19 cellular contexts compared by ENCODE assay signal in the genomic region with DNA sequence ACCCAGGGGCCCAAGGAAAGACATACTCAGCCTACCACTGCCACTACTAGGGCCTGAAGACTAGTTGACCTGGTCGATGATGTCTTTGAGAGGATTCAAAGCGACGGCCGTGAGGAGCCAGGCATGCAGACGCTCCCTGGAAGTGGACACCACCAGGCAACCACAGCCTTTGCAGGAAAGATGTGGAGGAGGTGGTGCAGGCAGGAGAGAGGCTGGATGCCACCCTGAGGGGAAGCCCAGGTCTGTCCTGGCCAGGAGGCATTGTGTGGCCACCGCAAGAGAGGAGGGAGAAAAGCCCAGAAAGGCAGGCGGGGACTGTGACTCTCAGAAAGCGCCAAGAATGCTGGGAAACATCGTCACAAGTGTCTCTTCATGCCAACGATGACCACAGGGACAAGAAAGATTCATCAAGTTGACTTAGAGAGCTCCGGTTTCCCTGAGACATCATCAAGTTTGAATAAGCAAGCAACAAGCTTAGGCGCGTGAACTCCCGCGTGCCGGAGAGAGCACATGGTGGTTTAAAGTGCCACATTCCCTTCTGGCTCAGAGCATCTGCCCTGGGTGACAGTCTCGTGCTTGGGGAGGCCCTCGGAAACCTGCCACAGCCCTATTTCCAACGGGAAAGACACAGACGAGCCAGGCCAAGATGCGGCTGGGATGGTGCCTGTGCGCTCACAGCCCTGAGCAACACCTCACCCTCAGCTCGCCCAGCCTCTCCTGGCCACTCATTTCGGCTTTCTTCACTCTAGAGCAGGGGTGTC.
DNase-seq lines count a peak whose midpoint lies in the region; ATAC-seq and TF ChIP-seq lines count a peak whose summit lies in the region.
"Had no signal": no experiment of that assay in that cellular context is flagged by ENCODE, and none has a peak within 500 bp of the region (broad histone marks: within the 10 kb centered on the region; RNA-seq: fewer than 3 reads in every experiment).

No MANE protein-coding gene starts in this region.

- H3K23me2 ChIP-seq in H9 (ENCODE audit: insufficient read length, low read depth, low read length, poor library complexity, severe bottlenecking): no peaks in the 10 kb centered on the region

- intact Hi-C loops in lower lobe of right lung (cut with DNase I): no loop called here
- intact Hi-C loops in stomach (cut with DNase I; ENCODE audit: low total_unique reads): no loop called here

- no peak overlapping the region for H3K14ac ChIP-seq in H9 (ENCODE audit: insufficient read depth, low read length)

- H3K9ac ChIP-seq in H9 (ENCODE audit: extremely low read depth, insufficient read length, low read length): no peak overlapping the region

- TF ChIP-seq EP300 in stomach (IDR thresholded peaks at IDR 0.05): no peak

- H3K27ac Mint-ChIP-seq in H9: no peak overlapping the region; a peak in 1 of 7 replicates
- H3K27ac Mint-ChIP-seq: CD4-positive, alpha-beta memory T cell; GM23338; HFFc6 had no signal

- no peak overlapping the region for H3K23ac ChIP-seq in H9 (ENCODE audit: insufficient read length, low read depth, low read length)

- H3T11ph ChIP-seq in H9 (ENCODE audit: low read length): no peak overlapping the region

- no peaks in the 10 kb centered on the region for H3K36me3 ChIP-seq in lower lobe of right lung
- H3K36me3 ChIP-seq in stomach: no peaks in the 10 kb centered on the region
- H3K36me3 ChIP-seq: BE2C had no signal

- H4K8ac ChIP-seq in H9 (replicated peaks; ENCODE audit: insufficient read length, low read depth, low read length): no peak overlapping the region

- H3K9me3 Mint-ChIP-seq in H9: no peaks in the 10 kb centered on the region

- H3K27me3 Mint-ChIP-seq in H9 (ENCODE audit: low read depth): peaks cover 10% of the 10 kb centered on the region

- H3K4me1 ChIP-seq in lower lobe of right lung: no peaks in the 10 kb centered on the region
- H3K4me1 ChIP-seq in stomach: no peaks in the 10 kb centered on the region
- no peaks in the 10 kb centered on the region for H3K4me1 ChIP-seq in H9 (ENCODE audit: insufficient read depth, low read length)
- H3K4me1 ChIP-seq: A549, BE2C had no signal

- no peak for ATAC-seq in lower lobe of right lung
- ATAC-seq in GM21723 (IDR thresholded peaks at IDR 0.05; ENCODE audit: unreplicated experiment): no peak
- ATAC-seq in HG02678 (IDR thresholded peaks at IDR 0.05; ENCODE audit: unreplicated experiment): no peak
- ATAC-seq in GM18868 (IDR thresholded peaks at IDR 0.05; ENCODE audit: unreplicated experiment): no peak
- ATAC-seq: A549, GM23338 had no signal

- no peak overlapping the region for H2BK20ac ChIP-seq in H9 (ENCODE audit: low read depth, low read length, poor library complexity, severe bottlenecking)

- no peak overlapping the region for H4K5ac ChIP-seq in H9 (ENCODE audit: insufficient read length, low read depth, low read length)

- H2BK15ac ChIP-seq in H9 (ENCODE audit: low read depth, low read length): no peak overlapping the region

- H3K4me1 Mint-ChIP-seq in H9: no peaks in the 10 kb centered on the region
- H3K4me1 Mint-ChIP-seq: CD4-positive, alpha-beta memory T cell; GM23338 had no signal

- no peak overlapping the region for H3K4ac ChIP-seq in H9 (ENCODE audit: low read depth, low read length)

- no peaks in the 10 kb centered on the region for H4K20me1 ChIP-seq in H9 (ENCODE audit: control insufficient read depth, insufficient read depth, insufficient read length)

- DNase-seq in NAMALWA (ENCODE audit: low spot score) (peak; percentile 53), ecto neural progenitor cell (ENCODE audit: low spot score) (peak; percentile 35), lower lobe of right lung (peak; percentile 30), stomach (peak; percentile 16), H9 (no peak)
- DNase-seq: BE2C; CD4-positive, alpha-beta memory T cell; DMS153; DND-41; GDM1; HCEC 1CT; HFFc6 had no signal

- H2BK120ac ChIP-seq in H9 (ENCODE audit: low read depth, low read length, poor library complexity, severe bottlenecking): no peak overlapping the region

- H3K4me3 Mint-ChIP-seq in H9: no peak overlapping the region
- H3K4me3 Mint-ChIP-seq: CD4-positive, alpha-beta memory T cell; GM23338; HFFc6 had no signal

- no peaks in the 10 kb centered on the region for H3K79me2 ChIP-seq in H9 (ENCODE audit: insufficient read depth, low read length)

- WGBS in stomach, 5 donors: 87 to 90% (median 90%) methylated on average over 22 to 24 of the region's 24 CpGs
- no CpG with 5 or more reads among the region's 24 CpGs for WGBS in H9 (ENCODE audit: extremely low coverage, insufficient read length, low lambda C conversion rate)

- no peaks in the 10 kb centered on the region for H3K36me3 Mint-ChIP-seq in H9 (ENCODE audit: insufficient read depth in 1 of 3, low read depth in 3 of 3)
- H3K36me3 Mint-ChIP-seq: CD4-positive, alpha-beta memory T cell had no signal

- no peak overlapping the region for H3K56ac ChIP-seq in H9 (ENCODE audit: insufficient read length, low read depth, low read length)

- H4K91ac ChIP-seq in H9 (ENCODE audit: insufficient read length, low read depth, low read length): no peak overlapping the region

- TF ChIP-seq CTCF in lower lobe of right lung (IDR thresholded peaks at IDR 0.05) (no peak), stomach (IDR thresholded peaks at IDR 0.05) (no peak), H9 (conservative IDR thresholded peaks at IDR 0.05) (no peak)

- H3K79me1 ChIP-seq in H9 (ENCODE audit: insufficient read depth, low read depth, low read length, poor library complexity, severe bottlenecking): no peaks in the 10 kb centered on the region

- H3K27ac ChIP-seq in lower lobe of right lung (no peak overlapping the region), stomach (no peak overlapping the region), H9 (ENCODE audit: insufficient read length, low read depth, low read length) (no peak overlapping the region)
- H3K27ac ChIP-seq: A549, C4-2B, HL-60 had no signal

- no peak for TF ChIP-seq POLR2A in stomach (IDR thresholded peaks at IDR 0.05)

- H2AK5ac ChIP-seq in H9 (ENCODE audit: insufficient read length, low read length): no peak overlapping the region

- H2BK5ac ChIP-seq in H9 (ENCODE audit: insufficient read length, low read length): no peak overlapping the region

- no peak overlapping the region for H3K4me2 ChIP-seq in H9 (ENCODE audit: insufficient read depth, insufficient read length, low read length)
- H3K4me2 ChIP-seq: A549, GM23338 had no signal

- H3K27me3 ChIP-seq in lower lobe of right lung (ENCODE audit: low read depth) (no peaks in the 10 kb centered on the region), stomach (peaks cover 0 to 16% (median 0%) of the 10 kb centered on the region in 3 donors), H9 (ENCODE audit: insufficient read depth, low read length) (0 out of 2 replicates have a peak, but pooled peaks cover 2% of the 10 kb centered on the region)
- H3K27me3 ChIP-seq: BE2C had no signal

- no peak overlapping the region for H2AFZ ChIP-seq in H9 (ENCODE audit: low read length)
- H2AFZ ChIP-seq: GM23338 had no signal

- H3K18ac ChIP-seq in H9 (ENCODE audit: insufficient read length, low read depth, low read length): no peak overlapping the region

- H3K4me3 ChIP-seq in lower lobe of right lung (no peak overlapping the region), stomach (no peak overlapping the region)
- H3K4me3 ChIP-seq: A549, GM23338 had no signal

- H2BK12ac ChIP-seq in H9 (ENCODE audit: insufficient read length, low read depth, low read length): no peak overlapping the region

- no peaks in the 10 kb centered on the region for H3K9me3 ChIP-seq in lower lobe of right lung
- no peaks in the 10 kb centered on the region for H3K9me3 ChIP-seq in stomach
- H3K9me3 ChIP-seq in H9 (ENCODE audit: control insufficient read depth, low read depth, low read length): no peaks in the 10 kb centered on the region
- H3K9me3 ChIP-seq: A549, BE2C had no signal
